ENCODE assay signal across 1 cellular context in the genomic region with DNA sequence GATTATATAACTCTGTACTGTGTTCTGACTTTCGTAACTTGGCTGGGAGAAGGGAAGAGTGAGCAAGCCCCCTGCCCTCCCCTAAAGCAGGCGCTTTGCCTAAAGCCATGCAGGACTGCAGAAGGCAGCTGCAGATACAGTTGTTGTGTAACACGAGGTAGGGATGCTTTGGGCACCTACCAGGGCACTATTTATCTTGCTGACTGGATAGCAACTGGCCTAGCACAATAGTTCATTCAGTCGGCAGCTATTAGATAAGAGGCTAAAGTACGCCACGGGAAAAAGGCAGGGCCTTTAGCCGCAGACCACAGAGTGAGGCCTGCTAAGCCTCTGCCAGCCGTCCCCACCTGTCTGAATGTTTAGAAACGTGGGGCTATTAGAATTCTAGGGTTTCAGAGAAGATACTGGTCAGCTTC.
A peak's percentile ranks its signal among the peaks of the same experiment; 100 is the strongest.
TF ChIP-seq lines count a peak whose summit lies in the region.

No MANE protein-coding gene starts in this region.

TF ChIP-seq in HepG2, 621 proteins besides CTCF, POLR2A, EP300 and RAD21 (continued from another document and continues in another):
- TF ChIP-seq, protein P1, sequence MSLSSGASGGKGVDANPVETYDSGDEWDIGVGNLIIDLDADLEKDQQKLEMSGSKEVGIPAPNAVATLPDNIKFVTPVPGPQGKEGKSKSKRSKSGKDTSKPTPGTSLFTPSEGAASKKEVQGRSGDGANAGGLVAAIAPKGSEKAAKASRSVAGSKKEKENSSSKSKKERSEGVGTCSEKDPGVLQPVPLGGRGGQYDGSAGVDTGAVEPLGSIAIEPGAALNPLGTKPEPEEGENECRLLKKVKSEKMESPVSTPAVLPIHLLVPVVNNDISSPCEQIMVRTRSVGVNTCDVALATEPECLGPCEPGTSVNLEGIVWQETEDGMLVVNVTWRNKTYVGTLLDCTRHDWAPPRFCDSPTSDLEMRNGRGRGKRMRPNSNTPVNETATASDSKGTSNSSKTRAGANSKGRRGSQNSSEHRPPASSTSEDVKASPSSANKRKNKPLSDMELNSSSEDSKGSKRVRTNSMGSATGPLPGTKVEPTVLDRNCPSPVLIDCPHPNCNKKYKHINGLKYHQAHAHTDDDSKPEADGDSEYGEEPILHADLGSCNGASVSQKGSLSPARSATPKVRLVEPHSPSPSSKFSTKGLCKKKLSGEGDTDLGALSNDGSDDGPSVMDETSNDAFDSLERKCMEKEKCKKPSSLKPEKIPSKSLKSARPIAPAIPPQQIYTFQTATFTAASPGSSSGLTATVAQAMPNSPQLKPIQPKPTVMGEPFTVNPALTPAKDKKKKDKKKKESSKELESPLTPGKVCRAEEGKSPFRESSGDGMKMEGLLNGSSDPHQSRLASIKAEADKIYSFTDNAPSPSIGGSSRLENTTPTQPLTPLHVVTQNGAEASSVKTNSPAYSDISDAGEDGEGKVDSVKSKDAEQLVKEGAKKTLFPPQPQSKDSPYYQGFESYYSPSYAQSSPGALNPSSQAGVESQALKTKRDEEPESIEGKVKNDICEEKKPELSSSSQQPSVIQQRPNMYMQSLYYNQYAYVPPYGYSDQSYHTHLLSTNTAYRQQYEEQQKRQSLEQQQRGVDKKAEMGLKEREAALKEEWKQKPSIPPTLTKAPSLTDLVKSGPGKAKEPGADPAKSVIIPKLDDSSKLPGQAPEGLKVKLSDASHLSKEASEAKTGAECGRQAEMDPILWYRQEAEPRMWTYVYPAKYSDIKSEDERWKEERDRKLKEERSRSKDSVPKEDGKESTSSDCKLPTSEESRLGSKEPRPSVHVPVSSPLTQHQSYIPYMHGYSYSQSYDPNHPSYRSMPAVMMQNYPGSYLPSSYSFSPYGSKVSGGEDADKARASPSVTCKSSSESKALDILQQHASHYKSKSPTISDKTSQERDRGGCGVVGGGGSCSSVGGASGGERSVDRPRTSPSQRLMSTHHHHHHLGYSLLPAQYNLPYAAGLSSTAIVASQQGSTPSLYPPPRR (CRISPR knock-in tag; IDR thresholded peaks at IDR 0.05; ENCODE audit: borderline replicate concordance) = peak; percentile 79
- TF ChIP-seq NFIC (IDR thresholded peaks at IDR 0.05; ENCODE audit: low read length) = peak; percentile 50; the same call in 1 of the 2 replicates
- TF ChIP-seq NCOA5 (CRISPR knock-in tag; IDR thresholded peaks at IDR 0.05) = no peak
- TF ChIP-seq RBAK (CRISPR knock-in tag; IDR thresholded peaks at IDR 0.05) = peak; percentile 80
- TF ChIP-seq EED (CRISPR knock-in tag; IDR thresholded peaks at IDR 0.05) = no peak
- peak; percentile 69; the same call in 1 of the 2 replicates for TF ChIP-seq CCDC6 (CRISPR knock-in tag; IDR thresholded peaks at IDR 0.05)
- peak; percentile 50; the same call in 1 of the 2 replicates for TF ChIP-seq MEF2D (CRISPR knock-in tag; IDR thresholded peaks at IDR 0.05)
- TF ChIP-seq ZNF780A (CRISPR knock-in tag; IDR thresholded peaks at IDR 0.05) = no peak
- TF ChIP-seq ZNF354B (CRISPR knock-in tag; IDR thresholded peaks at IDR 0.05) = no peak
- TF ChIP-seq, protein P2, sequence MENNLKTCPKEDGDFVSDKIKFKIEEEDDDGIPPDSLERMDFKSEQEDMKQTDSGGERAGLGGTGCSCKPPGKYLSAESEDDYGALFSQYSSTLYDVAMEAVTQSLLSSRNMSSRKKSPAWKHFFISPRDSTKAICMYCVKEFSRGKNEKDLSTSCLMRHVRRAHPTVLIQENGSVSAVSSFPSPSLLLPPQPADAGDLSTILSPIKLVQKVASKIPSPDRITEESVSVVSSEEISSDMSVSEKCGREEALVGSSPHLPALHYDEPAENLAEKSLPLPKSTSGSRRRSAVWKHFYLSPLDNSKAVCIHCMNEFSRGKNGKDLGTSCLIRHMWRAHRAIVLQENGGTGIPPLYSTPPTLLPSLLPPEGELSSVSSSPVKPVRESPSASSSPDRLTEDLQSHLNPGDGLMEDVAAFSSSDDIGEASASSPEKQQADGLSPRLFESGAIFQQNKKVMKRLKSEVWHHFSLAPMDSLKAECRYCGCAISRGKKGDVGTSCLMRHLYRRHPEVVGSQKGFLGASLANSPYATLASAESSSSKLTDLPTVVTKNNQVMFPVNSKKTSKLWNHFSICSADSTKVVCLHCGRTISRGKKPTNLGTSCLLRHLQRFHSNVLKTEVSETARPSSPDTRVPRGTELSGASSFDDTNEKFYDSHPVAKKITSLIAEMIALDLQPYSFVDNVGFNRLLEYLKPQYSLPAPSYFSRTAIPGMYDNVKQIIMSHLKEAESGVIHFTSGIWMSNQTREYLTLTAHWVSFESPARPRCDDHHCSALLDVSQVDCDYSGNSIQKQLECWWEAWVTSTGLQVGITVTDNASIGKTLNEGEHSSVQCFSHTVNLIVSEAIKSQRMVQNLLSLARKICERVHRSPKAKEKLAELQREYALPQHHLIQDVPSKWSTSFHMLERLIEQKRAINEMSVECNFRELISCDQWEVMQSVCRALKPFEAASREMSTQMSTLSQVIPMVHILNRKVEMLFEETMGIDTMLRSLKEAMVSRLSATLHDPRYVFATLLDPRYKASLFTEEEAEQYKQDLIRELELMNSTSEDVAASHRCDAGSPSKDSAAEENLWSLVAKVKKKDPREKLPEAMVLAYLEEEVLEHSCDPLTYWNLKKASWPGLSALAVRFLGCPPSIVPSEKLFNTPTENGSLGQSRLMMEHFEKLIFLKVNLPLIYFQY (CRISPR knock-in tag; IDR thresholded peaks at IDR 0.05; ENCODE audit: borderline replicate concordance) = no peak
- 0 out of 2 replicates have a peak, but pooled peaks have one; percentile 25 for TF ChIP-seq ZFP90 (CRISPR knock-in tag; IDR thresholded peaks at IDR 0.05; ENCODE audit: borderline replicate concordance)
- TF ChIP-seq, protein P3, sequence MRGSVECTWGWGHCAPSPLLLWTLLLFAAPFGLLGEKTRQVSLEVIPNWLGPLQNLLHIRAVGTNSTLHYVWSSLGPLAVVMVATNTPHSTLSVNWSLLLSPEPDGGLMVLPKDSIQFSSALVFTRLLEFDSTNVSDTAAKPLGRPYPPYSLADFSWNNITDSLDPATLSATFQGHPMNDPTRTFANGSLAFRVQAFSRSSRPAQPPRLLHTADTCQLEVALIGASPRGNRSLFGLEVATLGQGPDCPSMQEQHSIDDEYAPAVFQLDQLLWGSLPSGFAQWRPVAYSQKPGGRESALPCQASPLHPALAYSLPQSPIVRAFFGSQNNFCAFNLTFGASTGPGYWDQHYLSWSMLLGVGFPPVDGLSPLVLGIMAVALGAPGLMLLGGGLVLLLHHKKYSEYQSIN (CRISPR knock-in tag; IDR thresholded peaks at IDR 0.05; ENCODE audit: borderline replicate concordance) = no peak
- TF ChIP-seq CREM (IDR thresholded peaks at IDR 0.05) = no peak; the same call in 1 of the 2 replicates
- TF ChIP-seq CREM (CRISPR knock-in tag; IDR thresholded peaks at IDR 0.05) = no peak
- peak; percentile 50; the same call in 1 of the 2 replicates for TF ChIP-seq ELF1 (CRISPR knock-in tag; IDR thresholded peaks at IDR 0.05)
- peak; percentile 90 for TF ChIP-seq RXRA (CRISPR knock-in tag; IDR thresholded peaks at IDR 0.05)
- no peak for TF ChIP-seq ZNF841 (CRISPR knock-in tag; IDR thresholded peaks at IDR 0.05; ENCODE audit: borderline replicate concordance)
- TF ChIP-seq, protein P4, sequence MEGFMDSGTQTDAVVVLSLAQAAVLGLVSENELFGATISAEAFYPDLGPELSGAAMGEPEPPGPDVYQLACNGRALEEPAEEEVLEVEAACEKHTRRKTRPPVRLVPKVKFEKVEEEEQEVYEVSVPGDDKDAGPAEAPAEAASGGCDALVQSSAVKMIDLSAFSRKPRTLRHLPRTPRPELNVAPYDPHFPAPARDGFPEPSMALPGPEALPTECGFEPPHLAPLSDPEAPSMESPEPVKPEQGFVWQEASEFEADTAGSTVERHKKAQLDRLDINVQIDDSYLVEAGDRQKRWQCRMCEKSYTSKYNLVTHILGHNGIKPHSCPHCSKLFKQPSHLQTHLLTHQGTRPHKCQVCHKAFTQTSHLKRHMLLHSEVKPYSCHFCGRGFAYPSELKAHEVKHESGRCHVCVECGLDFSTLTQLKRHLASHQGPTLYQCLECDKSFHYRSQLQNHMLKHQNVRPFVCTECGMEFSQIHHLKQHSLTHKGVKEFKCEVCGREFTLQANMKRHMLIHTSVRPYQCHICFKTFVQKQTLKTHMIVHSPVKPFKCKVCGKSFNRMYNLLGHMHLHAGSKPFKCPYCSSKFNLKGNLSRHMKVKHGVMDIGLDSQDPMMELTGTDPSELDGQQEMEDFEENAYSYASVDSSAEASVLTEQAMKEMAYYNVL (CRISPR knock-in tag; IDR thresholded peaks at IDR 0.05; ENCODE audit: borderline replicate concordance) = peak; percentile 70; the same call in 1 of the 2 replicates
- peak; percentile 68; the same call in 1 of the 2 replicates for TF ChIP-seq KAT8 (CRISPR knock-in tag; IDR thresholded peaks at IDR 0.05)
- no peak for TF ChIP-seq ZBTB3 (CRISPR knock-in tag; IDR thresholded peaks at IDR 0.05; ENCODE audit: borderline replicate concordance, low read depth)
- TF ChIP-seq TBX3 (IDR thresholded peaks at IDR 0.05; ENCODE audit: borderline replicate concordance) = peak; percentile 20; the same call in 1 of the 2 replicates
- peak; percentile 91; the same call in 1 of the 2 replicates for TF ChIP-seq REPIN1 (CRISPR knock-in tag; IDR thresholded peaks at IDR 0.05; ENCODE audit: borderline replicate concordance, low read depth)
- no peak for TF ChIP-seq GTF3A (CRISPR knock-in tag; conservative IDR thresholded peaks at IDR 0.05)
- TF ChIP-seq, protein P5, sequence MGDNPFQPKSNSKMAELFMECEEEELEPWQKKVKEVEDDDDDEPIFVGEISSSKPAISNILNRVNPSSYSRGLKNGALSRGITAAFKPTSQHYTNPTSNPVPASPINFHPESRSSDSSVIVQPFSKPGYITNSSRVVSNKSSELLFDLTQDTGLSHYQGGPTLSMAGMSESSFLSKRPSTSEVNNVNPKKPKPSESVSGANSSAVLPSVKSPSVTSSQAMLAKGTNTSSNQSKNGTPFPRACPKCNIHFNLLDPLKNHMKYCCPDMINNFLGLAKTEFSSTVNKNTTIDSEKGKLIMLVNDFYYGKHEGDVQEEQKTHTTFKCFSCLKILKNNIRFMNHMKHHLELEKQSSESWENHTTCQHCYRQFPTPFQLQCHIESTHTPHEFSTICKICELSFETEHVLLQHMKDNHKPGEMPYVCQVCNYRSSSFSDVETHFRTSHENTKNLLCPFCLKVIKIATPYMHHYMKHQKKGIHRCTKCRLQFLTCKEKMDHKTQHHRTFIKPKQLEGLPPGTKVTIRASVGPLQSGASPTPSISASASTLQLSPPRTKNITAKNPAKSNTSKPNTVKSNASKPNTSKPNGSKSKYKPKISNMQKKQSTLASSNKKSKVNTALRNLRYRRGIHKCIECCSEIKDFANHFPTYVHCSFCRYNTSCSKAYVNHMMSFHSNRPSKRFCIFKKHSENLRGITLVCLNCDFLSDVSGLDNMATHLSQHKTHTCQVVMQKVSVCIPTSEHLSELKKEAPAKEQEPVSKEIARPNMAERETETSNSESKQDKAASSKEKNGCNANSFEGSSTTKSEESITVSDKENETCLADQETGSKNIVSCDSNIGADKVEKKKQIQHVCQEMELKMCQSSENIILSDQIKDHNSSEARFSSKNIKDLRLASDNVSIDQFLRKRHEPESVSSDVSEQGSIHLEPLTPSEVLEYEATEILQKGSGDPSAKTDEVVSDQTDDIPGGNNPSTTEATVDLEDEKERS (CRISPR knock-in tag; IDR thresholded peaks at IDR 0.05) = no peak
- no peak for TF ChIP-seq ZNF615 (CRISPR knock-in tag; IDR thresholded peaks at IDR 0.05; ENCODE audit: borderline replicate concordance)
- peak; percentile 90 for TF ChIP-seq ZFX (CRISPR knock-in tag; IDR thresholded peaks at IDR 0.05; ENCODE audit: low read depth)
- 0 out of 2 replicates have a peak, but pooled peaks have one; percentile 29 for TF ChIP-seq RNF2 (conservative IDR thresholded peaks at IDR 0.05; ENCODE audit: low read depth)
- TF ChIP-seq ZNF326 (CRISPR knock-in tag; IDR thresholded peaks at IDR 0.05; ENCODE audit: borderline replicate concordance) = no peak
- TF ChIP-seq, protein P6, sequence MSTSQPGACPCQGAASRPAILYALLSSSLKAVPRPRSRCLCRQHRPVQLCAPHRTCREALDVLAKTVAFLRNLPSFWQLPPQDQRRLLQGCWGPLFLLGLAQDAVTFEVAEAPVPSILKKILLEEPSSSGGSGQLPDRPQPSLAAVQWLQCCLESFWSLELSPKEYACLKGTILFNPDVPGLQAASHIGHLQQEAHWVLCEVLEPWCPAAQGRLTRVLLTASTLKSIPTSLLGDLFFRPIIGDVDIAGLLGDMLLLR (CRISPR knock-in tag; IDR thresholded peaks at IDR 0.05) = no peak
- no peak for TF ChIP-seq NAIF1 (CRISPR knock-in tag; IDR thresholded peaks at IDR 0.05; ENCODE audit: borderline replicate concordance)
- TF ChIP-seq, protein P7, sequence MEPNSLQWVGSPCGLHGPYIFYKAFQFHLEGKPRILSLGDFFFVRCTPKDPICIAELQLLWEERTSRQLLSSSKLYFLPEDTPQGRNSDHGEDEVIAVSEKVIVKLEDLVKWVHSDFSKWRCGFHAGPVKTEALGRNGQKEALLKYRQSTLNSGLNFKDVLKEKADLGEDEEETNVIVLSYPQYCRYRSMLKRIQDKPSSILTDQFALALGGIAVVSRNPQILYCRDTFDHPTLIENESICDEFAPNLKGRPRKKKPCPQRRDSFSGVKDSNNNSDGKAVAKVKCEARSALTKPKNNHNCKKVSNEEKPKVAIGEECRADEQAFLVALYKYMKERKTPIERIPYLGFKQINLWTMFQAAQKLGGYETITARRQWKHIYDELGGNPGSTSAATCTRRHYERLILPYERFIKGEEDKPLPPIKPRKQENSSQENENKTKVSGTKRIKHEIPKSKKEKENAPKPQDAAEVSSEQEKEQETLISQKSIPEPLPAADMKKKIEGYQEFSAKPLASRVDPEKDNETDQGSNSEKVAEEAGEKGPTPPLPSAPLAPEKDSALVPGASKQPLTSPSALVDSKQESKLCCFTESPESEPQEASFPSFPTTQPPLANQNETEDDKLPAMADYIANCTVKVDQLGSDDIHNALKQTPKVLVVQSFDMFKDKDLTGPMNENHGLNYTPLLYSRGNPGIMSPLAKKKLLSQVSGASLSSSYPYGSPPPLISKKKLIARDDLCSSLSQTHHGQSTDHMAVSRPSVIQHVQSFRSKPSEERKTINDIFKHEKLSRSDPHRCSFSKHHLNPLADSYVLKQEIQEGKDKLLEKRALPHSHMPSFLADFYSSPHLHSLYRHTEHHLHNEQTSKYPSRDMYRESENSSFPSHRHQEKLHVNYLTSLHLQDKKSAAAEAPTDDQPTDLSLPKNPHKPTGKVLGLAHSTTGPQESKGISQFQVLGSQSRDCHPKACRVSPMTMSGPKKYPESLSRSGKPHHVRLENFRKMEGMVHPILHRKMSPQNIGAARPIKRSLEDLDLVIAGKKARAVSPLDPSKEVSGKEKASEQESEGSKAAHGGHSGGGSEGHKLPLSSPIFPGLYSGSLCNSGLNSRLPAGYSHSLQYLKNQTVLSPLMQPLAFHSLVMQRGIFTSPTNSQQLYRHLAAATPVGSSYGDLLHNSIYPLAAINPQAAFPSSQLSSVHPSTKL (CRISPR knock-in tag; IDR thresholded peaks at IDR 0.05) = peak; percentile 92
- TF ChIP-seq ZFP41 (CRISPR knock-in tag; IDR thresholded peaks at IDR 0.05; ENCODE audit: borderline replicate concordance) = no peak
- peak; percentile 64; the same call in 1 of the 2 replicates for TF ChIP-seq IRF2 (CRISPR knock-in tag; IDR thresholded peaks at IDR 0.05)
- no peak for TF ChIP-seq ZNF432 (CRISPR knock-in tag; IDR thresholded peaks at IDR 0.05; ENCODE audit: borderline replicate concordance)
- no peak for TF ChIP-seq IKZF4 (CRISPR knock-in tag; IDR thresholded peaks at IDR 0.05; ENCODE audit: borderline replicate concordance, low read depth, not compliant biosample characterization)
- TF ChIP-seq ZBTB7A (CRISPR knock-in tag; IDR thresholded peaks at IDR 0.05) = peak; percentile 58; the same call in 1 of the 2 replicates
- no peak for TF ChIP-seq ZNF703 (CRISPR knock-in tag; IDR thresholded peaks at IDR 0.05; ENCODE audit: borderline replicate concordance)
